Comparison of ENCODE assay signal across 9 cellular contexts in the genomic region with DNA sequence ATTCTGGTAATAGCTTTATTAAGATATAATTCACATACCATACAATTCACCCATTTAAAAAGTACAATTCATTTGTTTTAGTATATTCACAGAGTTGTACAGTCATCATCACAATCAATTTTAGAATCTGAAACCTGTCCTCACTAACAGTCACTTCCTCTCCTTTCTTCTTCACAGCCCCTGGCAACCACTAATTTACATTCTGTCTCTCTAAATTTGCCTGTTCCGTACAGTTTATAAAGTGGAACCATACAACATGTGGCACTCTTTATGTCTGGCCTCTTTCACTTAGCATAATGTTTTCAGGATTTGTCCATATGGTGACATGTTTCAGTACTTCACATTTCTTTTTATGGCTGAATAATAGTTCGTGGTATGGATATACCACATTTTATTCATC. TPM values are rescaled to one million over a fixed set of nuclear protein-coding genes. Genes with fewer than 3 reads are reported as not detected.
A peak's percentile ranks its signal among the peaks of the same experiment; 100 is the strongest.
DNase-seq lines count a peak whose midpoint lies in the region; ATAC-seq and TF ChIP-seq lines count a peak whose summit lies in the region.
"Had no signal": no experiment of that assay in that cellular context is flagged by ENCODE, and none has a peak within 500 bp of the region (broad histone marks: within the 10 kb centered on the region; RNA-seq: fewer than 3 reads in every experiment).

No MANE protein-coding gene starts in this region.

- H3K4me1 Mint-ChIP-seq in activated T-cell treated with anti-CD3 and anti-CD28 coated beads, Interleukin-2, amount 50 U/mL, for 24 hours (ENCODE audit: low read depth) = peaks cover 25% of the 10 kb centered on the region
- peaks cover 24% of the 10 kb centered on the region for H3K4me1 Mint-ChIP-seq in stimulated activated memory B cell treated with anti-CD40 and anti-IgM and Interleukin-4, amounts not matched to agents 10 μg/mL and 1 μg/mL and 100 μg/mL, for 72 hours

- no peaks in the 10 kb centered on the region for H3K36me3 ChIP-seq in KMS-11 (ENCODE audit: insufficient read depth)
- no peaks in the 10 kb centered on the region for H3K36me3 ChIP-seq in effector memory CD4-positive, alpha-beta T cell (ENCODE audit: control insufficient read depth, insufficient read depth, low read length)

- no peak overlapping the region for H3K4me3 ChIP-seq in KMS-11 (IDR thresholded peaks at IDR 0.05; ENCODE audit: insufficient read depth, low read depth, low read length)
- no peak overlapping the region for H3K4me3 ChIP-seq in effector memory CD4-positive, alpha-beta T cell (ENCODE audit: insufficient read depth, low read depth, low read length, poor library complexity, severe bottlenecking)

- H3K27me3 Mint-ChIP-seq in activated T-cell treated with anti-CD3 and anti-CD28 coated beads, Interleukin-2, amount 50 U/mL, for 24 hours = no peaks in the 10 kb centered on the region
- no peaks in the 10 kb centered on the region for H3K27me3 Mint-ChIP-seq in stimulated activated memory B cell treated with anti-CD40 and anti-IgM and Interleukin-4, amounts not matched to agents 10 μg/mL and 1 μg/mL and 100 μg/mL, for 72 hours

- no peaks in the 10 kb centered on the region for H3K27me3 ChIP-seq in KMS-11 (ENCODE audit: insufficient read depth, low read depth)
- no peaks in the 10 kb centered on the region for H3K27me3 ChIP-seq in effector memory CD4-positive, alpha-beta T cell (replicated peaks; ENCODE audit: control insufficient read depth, insufficient read depth, low read length, poor library complexity, severe bottlenecking)

- peak; percentile 93 for ATAC-seq in HG02610 (IDR thresholded peaks at IDR 0.05; ENCODE audit: unreplicated experiment)
- peak; percentile 98 for ATAC-seq in stimulated activated memory B cell treated with anti-CD40 and anti-IgM and Interleukin-4, amounts not matched to agents 10 μg/mL and 1 μg/mL and 100 μg/mL, for 72 hours

- no peaks in the 10 kb centered on the region for H3K36me3 Mint-ChIP-seq in activated T-cell treated with anti-CD3 and anti-CD28 coated beads, Interleukin-2, amount 50 U/mL, for 24 hours (ENCODE audit: low read depth)
- peaks cover 3% of the 10 kb centered on the region for H3K36me3 Mint-ChIP-seq in stimulated activated memory B cell treated with anti-CD40 and anti-IgM and Interleukin-4, amounts not matched to agents 10 μg/mL and 1 μg/mL and 100 μg/mL, for 72 hours

- peak overlapping the region; percentile 16 for H3K4me2 ChIP-seq in KMS-11

- no peak for DNase-seq in activated T-cell treated with anti-CD3 and anti-CD28 coated beads, Interleukin-2, amount 50 U/mL, for 24 hours
- DNase-seq in activated T-cell treated with anti-CD3 and anti-CD28 coated beads for 4 hours = no peak
- no peak for DNase-seq in effector memory CD4-positive, alpha-beta T cell
- no peak for DNase-seq in cardiac septum (ENCODE audit: low spot score)
- DNase-seq in hepatic stellate cell (ENCODE audit: low spot score) = no peak
- DNase-seq: HFFc6 had no signal

- H3K27ac Mint-ChIP-seq in activated T-cell treated with anti-CD3 and anti-CD28 coated beads, Interleukin-2, amount 50 U/mL, for 24 hours = peak overlapping the region; percentile 23
- H3K27ac Mint-ChIP-seq in stimulated activated memory B cell treated with anti-CD40 and anti-IgM and Interleukin-4, amounts not matched to agents 10 μg/mL and 1 μg/mL and 100 μg/mL, for 72 hours = peak overlapping the region; percentile 13
- H3K27ac Mint-ChIP-seq: HFFc6 had no signal

- TF ChIP-seq CTCF in KMS-11 (conservative IDR thresholded peaks at IDR 0.05; ENCODE audit: low read depth, low read length) = no peak

- H3K79me2 ChIP-seq in KMS-11 (ENCODE audit: insufficient read depth, low read depth) = no peaks in the 10 kb centered on the region

- H2AFZ ChIP-seq in KMS-11 (ENCODE audit: low read depth) = no peak overlapping the region

- peak overlapping the region; percentile 16 for H3K4me3 Mint-ChIP-seq in activated T-cell treated with anti-CD3 and anti-CD28 coated beads, Interleukin-2, amount 50 U/mL, for 24 hours
- peak overlapping the region; percentile 32 for H3K4me3 Mint-ChIP-seq in stimulated activated memory B cell treated with anti-CD40 and anti-IgM and Interleukin-4, amounts not matched to agents 10 μg/mL and 1 μg/mL and 100 μg/mL, for 72 hours
- H3K4me3 Mint-ChIP-seq: HFFc6 had no signal

- H3K9me3 Mint-ChIP-seq in activated T-cell treated with anti-CD3 and anti-CD28 coated beads, Interleukin-2, amount 50 U/mL, for 24 hours = peaks cover 5% of the 10 kb centered on the region
- H3K9me3 Mint-ChIP-seq in stimulated activated memory B cell treated with anti-CD40 and anti-IgM and Interleukin-4, amounts not matched to agents 10 μg/mL and 1 μg/mL and 100 μg/mL, for 72 hours = peaks cover 4% of the 10 kb centered on the region

- peaks cover 20% of the 10 kb centered on the region for H3K4me1 ChIP-seq in KMS-11 (ENCODE audit: low read depth, poor library complexity, severe bottlenecking)
- no peaks in the 10 kb centered on the region for H3K4me1 ChIP-seq in effector memory CD4-positive, alpha-beta T cell (ENCODE audit: control insufficient read depth, insufficient read depth, low read length, poor library complexity, severe bottlenecking)

- H3K9ac ChIP-seq in KMS-11 = no peak overlapping the region

- H4K20me1 ChIP-seq in KMS-11 (ENCODE audit: insufficient read depth) = no peaks in the 10 kb centered on the region

- H3K9me3 ChIP-seq in effector memory CD4-positive, alpha-beta T cell (ENCODE audit: control insufficient read depth, low read length) = no peaks in the 10 kb centered on the region

- intact Hi-C loops in cardiac septum (cut with DNase I) = no loop called here

- H3K27ac ChIP-seq in KMS-11 = no peak overlapping the region
- no peak overlapping the region for H3K27ac ChIP-seq in effector memory CD4-positive, alpha-beta T cell (ENCODE audit: insufficient read depth, low read length, poor library complexity, severe bottlenecking)

RNA-seq across cellular contexts. Expression of gene ERICH6, which starts 22.7 kb away (rescaled TPM):
- 0.19 TPM for total RNA-seq in cardiac septum
